18 cellular contexts compared by ENCODE assay signal in genomic region chr1:54501849-54502248, GRCh38. TPM values are rescaled to one million over a fixed set of nuclear protein-coding genes. Genes with fewer than 3 reads are reported as not detected.
A peak's percentile ranks its signal among the peaks of the same experiment; 100 is the strongest.
DNase-seq lines count a peak whose midpoint lies in the region; ATAC-seq, FAIRE-seq and TF ChIP-seq lines count a peak whose summit lies in the region.
"Had no signal": no experiment of that assay in that cellular context is flagged by ENCODE, and none has a peak within 500 bp of the region (broad histone marks: within the 10 kb centered on the region; RNA-seq: fewer than 3 reads in every experiment).

No MANE protein-coding gene starts in this region.

- ATAC-seq in K562, result no peak
- ATAC-seq in stimulated activated effector memory CD8-positive, alpha-beta T cell treated with anti-CD3 and anti-CD28 coated beads, Interleukin-12 subunit alpha, Interleukin-12 subunit beta, amount 100 ng/mL, for 72 hours, result no peak

- TF ChIP-seq POLR2A in K562 (conservative IDR thresholded peaks at IDR 0.05) (no peak), GM12891 (IDR thresholded peaks at IDR 0.05; ENCODE audit: low read depth, low read length) (no peak)

- H3K9ac ChIP-seq in BLaER1, result no peak overlapping the region
- H3K9ac ChIP-seq in Karpas-422 (ENCODE audit: low read length), result no peak overlapping the region
- H3K9ac ChIP-seq in K562 (ENCODE audit: insufficient read depth in 1 of 2, low read depth in 2 of 2, low read length in 2 of 2), result no peak overlapping the region
- H3K9ac ChIP-seq: GM23248 had no signal

- intact Hi-C loops in K562 (cut with micrococcal nuclease), result no loop called here

- no peaks in the 10 kb centered on the region for H3K36me3 Mint-ChIP-seq in stimulated activated effector memory CD8-positive, alpha-beta T cell treated with anti-CD3 and anti-CD28 coated beads, Interleukin-12 subunit alpha, Interleukin-12 subunit beta, amount 100 ng/mL, for 72 hours

- no peak overlapping the region for H3K4me3 Mint-ChIP-seq in stimulated activated effector memory CD8-positive, alpha-beta T cell treated with anti-CD3 and anti-CD28 coated beads, Interleukin-12 subunit alpha, Interleukin-12 subunit beta, amount 100 ng/mL, for 72 hours

- H4K20me1 ChIP-seq in BLaER1 (no peaks in the 10 kb centered on the region), Karpas-422 (ENCODE audit: insufficient read depth, low read depth, low read length) (no peaks in the 10 kb centered on the region), K562 (replicated peaks; ENCODE audit: control insufficient read depth, insufficient read depth, low read length) (no peaks in the 10 kb centered on the region)

- H3K27me3 ChIP-seq in BLaER1 (peaks cover 14% of the 10 kb centered on the region; the same call in 1 of the 2 replicates), Karpas-422 (ENCODE audit: low read length) (0 out of 2 replicates have a peak, but pooled peaks cover 3% of the 10 kb centered on the region), K562 (ENCODE audit: control insufficient read depth in 2 of 2, insufficient read depth in 2 of 2, low read length in 2 of 2) (peaks cover 25 to 57% of the 10 kb centered on the region in 2 experiments)
- H3K27me3 ChIP-seq: BE2C had no signal

- CTCF ChIA-PET in K562 (lab: Yijun Ruan, JAX; ENCODE audit: low intra/inter-chr PET ratio), result no interaction called here

- no peak overlapping the region for H2AFZ ChIP-seq in Karpas-422 (ENCODE audit: low read length)
- H2AFZ ChIP-seq in K562 (ENCODE audit: low read depth, low read length), result no peak overlapping the region
- H2AFZ ChIP-seq: GM23248 had no signal

- H3K4me1 ChIP-seq in BLaER1 (peaks cover 23% of the 10 kb centered on the region), Karpas-422 (ENCODE audit: low read length) (peaks cover 10% of the 10 kb centered on the region), K562 (replicated peaks in 1 of 2; ENCODE audit: control insufficient read depth in 2 of 2, insufficient read depth in 2 of 2, low read length in 2 of 2) (peaks cover 6 to 15% of the 10 kb centered on the region in 2 experiments; a peak in 4 of 5 replicates)
- H3K4me1 ChIP-seq: BE2C had no signal

- in situ Hi-C loops in K562 (cut with MboI), result no loop called here

- H3K9me2 ChIP-seq in Karpas-422 (replicated peaks; ENCODE audit: insufficient read depth, low read length), result no peaks in the 10 kb centered on the region

- H3K36me3 ChIP-seq in BLaER1 (peaks cover 7% of the 10 kb centered on the region; the same call in 1 of the 2 replicates), Karpas-422 (ENCODE audit: insufficient read depth, low read length) (no peaks in the 10 kb centered on the region), K562 (ENCODE audit: control insufficient read depth, insufficient read depth, low read length) (no peaks in the 10 kb centered on the region)
- H3K36me3 ChIP-seq: BE2C had no signal

- H3K9me1 ChIP-seq in K562 (ENCODE audit: control insufficient read depth, insufficient read depth, low read length), result no peaks in the 10 kb centered on the region

- POLR2A ChIA-PET in K562 (lab: Yijun Ruan, JAX), result no interaction called here

- TF ChIP-seq RAD21 in K562 (CRISPR knock-in tag; conservative IDR thresholded peaks at IDR 0.05 in 1 of 2, IDR thresholded peaks at IDR 0.05 in 1 of 2), result no peak

- no peak for TF ChIP-seq CTCF in K562 (IDR thresholded peaks at IDR 0.05 in 2 of 3, conservative IDR thresholded peaks at IDR 0.05 in 1 of 3; ENCODE audit: insufficient read depth in 2 of 3, low read depth in 1 of 3, low read length in 3 of 3)

- peak overlapping the region; percentile 14; the same call in 1 of the 2 replicates for H3K4me2 ChIP-seq in BLaER1
- no peak overlapping the region for H3K4me2 ChIP-seq in Karpas-422 (ENCODE audit: low read depth, low read length, poor library complexity, severe bottlenecking)
- no peak overlapping the region for H3K4me2 ChIP-seq in K562 (ENCODE audit: insufficient read depth, low read length)

- no peak for FAIRE-seq in K562 (lab: Jason Lieb, UNC)
- FAIRE-seq in GM12891 (lab: Jason Lieb, UNC), result no peak

- H3K27ac Mint-ChIP-seq in stimulated activated effector memory CD8-positive, alpha-beta T cell treated with anti-CD3 and anti-CD28 coated beads, Interleukin-12 subunit alpha, Interleukin-12 subunit beta, amount 100 ng/mL, for 72 hours, result peak overlapping the region; percentile 8
- H3K27ac Mint-ChIP-seq: CD4-positive, alpha-beta T cell had no signal

- no TSS peak for BruUV-seq in K562 (replicated peaks; lab: Mats Ljungman, UMichigan)

- no peak overlapping the region for H3K4me3 ChIP-seq in BLaER1
- H3K4me3 ChIP-seq in Karpas-422 (ENCODE audit: low read length), result no peak overlapping the region
- no peak overlapping the region for H3K4me3 ChIP-seq in K562
- H3K4me3 ChIP-seq: GM23248 had no signal

- no peak for TF ChIP-seq EP300 in K562 (IDR thresholded peaks at IDR 0.05; ENCODE audit: low read length)

- peaks cover 18% of the 10 kb centered on the region for H3K4me1 Mint-ChIP-seq in stimulated activated effector memory CD8-positive, alpha-beta T cell treated with anti-CD3 and anti-CD28 coated beads, Interleukin-12 subunit alpha, Interleukin-12 subunit beta, amount 100 ng/mL, for 72 hours

- WGBS in K562 (ENCODE audit: insufficient coverage, low coverage, missing lambda C conversion rate), result 7% methylated on average over 5 of the region's 5 CpGs

- H3K9me3 ChIP-seq in BLaER1, result peaks cover 36% of the 10 kb centered on the region
- no peaks in the 10 kb centered on the region for H3K9me3 ChIP-seq in Karpas-422 (ENCODE audit: low read length)
- H3K9me3 ChIP-seq in K562 (replicated peaks; ENCODE audit: control insufficient read depth, insufficient read depth, low read depth, low read length), result no peaks in the 10 kb centered on the region
- H3K9me3 ChIP-seq: BE2C had no signal

- peak; percentile 33 for DNase-seq in Karpas-422
- no peak for DNase-seq in K562 (ENCODE audit: extremely low read depth in 1 of 4, low spot score in 3 of 4)
- no peak for DNase-seq in stimulated activated effector memory CD8-positive, alpha-beta T cell treated with anti-CD3 and anti-CD28 coated beads, Interleukin-12 subunit alpha, Interleukin-12 subunit beta, amount 100 ng/mL, for 72 hours (ENCODE audit: low spot score in 2 of 2)
- no peak for DNase-seq in mucosa of gallbladder (ENCODE audit: low spot score)
- no peak for DNase-seq in retina
- DNase-seq in GM12891 (ENCODE audit: insufficient read length, low spot score), result no peak
- no peak for DNase-seq in NCI-H2081 (lab: John Stamatoyannopoulos, UW)
- DNase-seq: 8988T; BE2C; CD4-positive, alpha-beta T cell; DMS79 treated with DMSO at 0.1 percent for 48 hours; GF-D8; GM23248; H7; Kasumi-1 had no signal

- H3K79me2 ChIP-seq in Karpas-422 (ENCODE audit: low read length), result no peaks in the 10 kb centered on the region
- no peaks in the 10 kb centered on the region for H3K79me2 ChIP-seq in K562 (ENCODE audit: control insufficient read depth, insufficient read depth, low read length)

- no peaks in the 10 kb centered on the region for H3K9me3 Mint-ChIP-seq in stimulated activated effector memory CD8-positive, alpha-beta T cell treated with anti-CD3 and anti-CD28 coated beads, Interleukin-12 subunit alpha, Interleukin-12 subunit beta, amount 100 ng/mL, for 72 hours
- H3K9me3 Mint-ChIP-seq: CD4-positive, alpha-beta T cell had no signal

- no peak overlapping the region for H3K27ac ChIP-seq in BLaER1
- no peak overlapping the region for H3K27ac ChIP-seq in Karpas-422 (ENCODE audit: low read length)
- no peak overlapping the region for H3K27ac ChIP-seq in K562 (ENCODE audit: extremely low read depth, low read depth, low read length)
- H3K27ac ChIP-seq: C4-2B, GM23248, HL-60 had no signal

TF ChIP-seq in K562, 482 proteins besides CTCF, POLR2A, EP300 and RAD21:
- TF ChIP-seq ZFP36 (IDR thresholded peaks at IDR 0.05; ENCODE audit: low read depth, low read length, partially characterized antibody), result peak; percentile 94
- no peak for TF ChIP-seq FOXM1 (IDR thresholded peaks at IDR 0.05; ENCODE audit: low read depth)
- no peak for TF ChIP-seq FOXM1 (CRISPR knock-in tag; IDR thresholded peaks at IDR 0.05; ENCODE audit: low read depth)
- TF ChIP-seq BCOR (IDR thresholded peaks at IDR 0.05), result peak; percentile 28; the same call in 1 of the 2 replicates
- peak; percentile 5 for TF ChIP-seq RBM25 (IDR thresholded peaks at IDR 0.05; ENCODE audit: low read depth, low read length, severe bottlenecking)
TF ChIP-seq in K562: peak in this region for 3.

TF ChIP-seq in GM12891, 5 proteins besides CTCF, POLR2A, EP300 and RAD21:
- TF ChIP-seq TAF1 (IDR thresholded peaks at IDR 0.05; ENCODE audit: low read depth, low read length) (no peak), POU2F2 (IDR thresholded peaks at IDR 0.05; ENCODE audit: low read depth, low read length) (no peak), SPI1 (IDR thresholded peaks at IDR 0.05; ENCODE audit: low read depth, low read length) (no peak), PAX5 (IDR thresholded peaks at IDR 0.05; ENCODE audit: insufficient read depth, low read length, severe bottlenecking) (no peak), POLR2AphosphoS5 (IDR thresholded peaks at IDR 0.05; ENCODE audit: low read depth, low read length) (no peak)

RNA-seq across cellular contexts. Expression of gene ACOT11, which starts 46.2 kb away (rescaled TPM):
- total RNA-seq in Karpas-422 (2014; rRNA removed; shearing (Covaris generic); ENCODE audit: low replicate concordance), result not detected in 2 replicates
- total RNA-seq in K562 (2011; cell fraction: chromatin; rRNA removed; ENCODE audit: low replicate concordance), result 1.0 and 3.3 TPM in 2 replicates
- total RNA-seq in K562 (2011; cell fraction: nucleolus; rRNA removed), result 1.4 and 1.7 TPM in 2 replicates
- 0.73 and 1.7 TPM in 2 replicates for total RNA-seq in K562 (2011; cell fraction: nucleoplasm; rRNA removed)
- 0.49 and 0.64 TPM in 2 replicates for total RNA-seq in K562 (2014; rRNA removed)
- total RNA-seq in K562 (2014; rRNA removed; fragmentation: Illumina TruSeq; extraction: Trizol), result 0.04 and 0.16 TPM in 2 replicates
- total RNA-seq in K562 (2015; rRNA removed; fragmentation: Illumina TruSeq; extraction: Trizol), result 0.33 and 0.64 TPM in 2 replicates
- total RNA-seq in K562 (2021), result 0.89 and 1.2 TPM in 2 replicates
- polyA plus RNA-seq in K562 (2011; rRNA removed), result 0.31 and 2.8 TPM in 2 replicates
- 0.63 and 1.6 TPM in 2 replicates for polyA plus RNA-seq in K562 (2011; cell fraction: cytosol; rRNA removed)
- polyA plus RNA-seq in K562 (2011; cell fraction: nucleus; rRNA removed), result 2.9 and 6.7 TPM in 2 replicates
- 0.46 and 1.5 TPM in 2 replicates for polyA plus RNA-seq in K562 (2012)
- 0.42 and 0.91 TPM in 2 replicates for polyA plus RNA-seq in K562 (2014; fragmentation: Illumina TruSeq; extraction: Trizol)
- not detected for polyA plus RNA-seq in K562 (2014; fragmentation: Nextera tagmentation; extraction: Ambion mirVana)
- 0.71 and 0.78 TPM in 2 replicates for polyA plus RNA-seq in K562 (2014; rRNA removed)
- polyA minus RNA-seq in K562 (2011; rRNA and poly(A)+ RNA removed), result 0.21 and 2.1 TPM in 2 replicates
- 1.2 TPM in 1 of 2 replicates, not detected in the other for polyA minus RNA-seq in K562 (2011; cell fraction: cytosol; rRNA and poly(A)+ RNA removed)
- 0.40 and 5.1 TPM in 2 replicates for polyA minus RNA-seq in K562 (2011; cell fraction: nucleus; rRNA and poly(A)+ RNA removed)
- total RNA-seq in mucosa of gallbladder, result 38.1 TPM
- 0.45 TPM for polyA plus RNA-seq in GM12891 (2012; ENCODE audit: low read depth, missing spikeins)
